Comparison of ENCODE assay signal across 19 cellular contexts in the genomic region with DNA sequence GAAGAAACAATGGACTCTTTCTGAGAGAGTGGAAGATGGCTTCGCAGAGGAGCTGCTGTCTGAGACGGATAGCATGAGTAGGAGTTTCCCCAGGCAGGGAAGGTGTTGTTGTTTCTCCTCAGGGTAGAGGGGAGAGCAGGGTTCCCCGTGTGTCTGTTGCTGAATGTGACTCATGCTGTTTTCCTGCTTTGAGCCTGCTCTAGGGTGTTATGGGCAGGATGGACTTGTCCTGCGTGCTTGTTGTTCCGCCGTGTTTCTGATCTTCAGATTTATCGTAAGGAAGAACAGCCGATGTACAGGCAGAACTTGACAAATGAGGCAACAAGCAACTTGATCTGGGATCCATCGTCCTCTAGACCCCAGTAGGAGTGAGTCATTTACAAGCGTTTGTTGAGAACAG. TPM values are rescaled to one million over a fixed set of nuclear protein-coding genes. Genes with fewer than 3 reads are reported as not detected.
"Had no signal": no experiment of that assay in that cellular context is flagged by ENCODE, and none has a peak within 500 bp of the region (broad histone marks: within the 10 kb centered on the region; RNA-seq: fewer than 3 reads in every experiment).

No MANE protein-coding gene starts in this region.

- H3K9me3 Mint-ChIP-seq: activated B cell treated with CpG ODN at 0.5 μM for 24 hours; activated CD4-positive, alpha-beta memory T cell treated with anti-CD3 and anti-CD28 coated beads, Interleukin-2, amount 10 ng/mL, durations not matched to agents 7 days and 5 days; activated naive CD4-positive, alpha-beta T cell treated with anti-CD3 and anti-CD28 coated beads, Interleukin-2, amount 10 ng/mL, durations not matched to agents 7 days and 5 days; activated T-cell treated with anti-CD3 and anti-CD28 coated beads, Interleukin-2, amount 50 U/mL, for 72 hours; memory B cell; nephron had no signal

- H3K27me3 Mint-ChIP-seq: activated CD4-positive, alpha-beta memory T cell treated with anti-CD3 and anti-CD28 coated beads, Interleukin-2, amount 10 ng/mL, durations not matched to agents 7 days and 5 days; activated naive CD4-positive, alpha-beta T cell treated with anti-CD3 and anti-CD28 coated beads, Interleukin-2, amount 10 ng/mL, durations not matched to agents 7 days and 5 days had no signal

- H3K4me3 Mint-ChIP-seq: activated B cell treated with CpG ODN at 0.5 μM for 24 hours; activated CD4-positive, alpha-beta memory T cell treated with anti-CD3 and anti-CD28 coated beads, Interleukin-2, amount 10 ng/mL, durations not matched to agents 7 days and 5 days; activated naive CD4-positive, alpha-beta T cell treated with anti-CD3 and anti-CD28 coated beads, Interleukin-2, amount 10 ng/mL, durations not matched to agents 7 days and 5 days; activated T-cell treated with anti-CD3 and anti-CD28 coated beads, Interleukin-2, amount 50 U/mL, for 72 hours; memory B cell; nephron; T-helper 17 cell had no signal

- ATAC-seq: activated T-cell treated with anti-CD3 and anti-CD28 coated beads, Interleukin-2, amount 50 U/mL, for 72 hours; gastroesophageal sphincter; left cardiac atrium; stimulated activated naive CD8-positive, alpha-beta T cell treated with anti-CD3 and anti-CD28 coated beads, Interleukin-15, Interleukin-2, amounts not matched to agents 100 U/mL and 50 U/mL, for 24 hours; T-helper 17 cell had no signal

- H3K4me1 Mint-ChIP-seq: activated B cell treated with CpG ODN at 0.5 μM for 24 hours; activated CD4-positive, alpha-beta memory T cell treated with anti-CD3 and anti-CD28 coated beads, Interleukin-2, amount 10 ng/mL, durations not matched to agents 7 days and 5 days; activated naive CD4-positive, alpha-beta T cell treated with anti-CD3 and anti-CD28 coated beads, Interleukin-2, amount 10 ng/mL, durations not matched to agents 7 days and 5 days; memory B cell had no signal

- H3K36me3 Mint-ChIP-seq: activated naive CD4-positive, alpha-beta T cell treated with anti-CD3 and anti-CD28 coated beads, Interleukin-2, amount 10 ng/mL, durations not matched to agents 7 days and 5 days; memory B cell had no signal

- DNase-seq: activated B cell treated with CpG ODN at 0.5 μM for 24 hours; activated CD4-positive, alpha-beta memory T cell treated with anti-CD3 and anti-CD28 coated beads, Interleukin-2, amount 10 ng/mL, durations not matched to agents 7 days and 5 days; activated CD4-positive, alpha-beta T cell treated with anti-CD3 and anti-CD28 coated beads for 48 hours; activated effector memory CD4-positive, alpha-beta T cell treated with anti-CD3 and anti-CD28 coated beads, Interleukin-2, amount 50 U/mL, for 16 hours; activated naive CD4-positive, alpha-beta T cell treated with anti-CD3 and anti-CD28 coated beads, Interleukin-2, amount 10 ng/mL, durations not matched to agents 7 days and 5 days; activated T-cell treated with anti-CD3 and anti-CD28 coated beads, Interleukin-2, amount 50 U/mL, for 72 hours; effector CD8-positive, alpha-beta T cell; left cardiac atrium; occipital lobe; retina; stimulated activated CD4-positive, alpha-beta T cell treated with anti-CD3 and anti-CD28 coated beads, Interleukin-4, amount 100 ng/mL, for 24 hours; stimulated activated naive CD8-positive, alpha-beta T cell treated with anti-CD3 and anti-CD28 coated beads, Interleukin-15, Interleukin-2, amounts not matched to agents 100 U/mL and 50 U/mL, for 24 hours; SW 1271; T-helper 17 cell had no signal

- H3K27ac Mint-ChIP-seq: activated B cell treated with CpG ODN at 0.5 μM for 24 hours; activated CD4-positive, alpha-beta memory T cell treated with anti-CD3 and anti-CD28 coated beads, Interleukin-2, amount 10 ng/mL, durations not matched to agents 7 days and 5 days; activated naive CD4-positive, alpha-beta T cell treated with anti-CD3 and anti-CD28 coated beads, Interleukin-2, amount 10 ng/mL, durations not matched to agents 7 days and 5 days; activated T-cell treated with anti-CD3 and anti-CD28 coated beads, Interleukin-2, amount 50 U/mL, for 72 hours; memory B cell; nephron; T-helper 17 cell had no signal

RNA-seq across cellular contexts. Expression of a gene that starts 19.7 kb away (rescaled TPM):
- total RNA-seq: activated B cell treated with CpG ODN at 0.5 μM for 24 hours; activated CD4-positive, alpha-beta memory T cell treated with anti-CD3 and anti-CD28 coated beads, Interleukin-2, amount 10 ng/mL, durations not matched to agents 7 days and 5 days; myocyte; subcutaneous adipose tissue had no signal
